Comparison of ENCODE assay signal across 12 cellular contexts in genomic region chr16:79008036-79008868, GRCh38.
DNase-seq lines count a peak whose midpoint lies in the region; ATAC-seq, FAIRE-seq and TF ChIP-seq lines count a peak whose summit lies in the region.
"Had no signal": no experiment of that assay in that cellular context is flagged by ENCODE, and none has a peak within 500 bp of the region (broad histone marks: within the 10 kb centered on the region; RNA-seq: fewer than 3 reads in every experiment).

No MANE protein-coding gene starts in this region.

- H3K4me1 ChIP-seq in gastroesophageal sphincter, result no peaks in the 10 kb centered on the region
- H3K4me1 ChIP-seq: uterus had no signal

- peak; percentile 76 for ATAC-seq in activated CD4-positive, alpha-beta T cell treated with anti-CD3 and anti-CD28 coated beads for 36 hours
- peak; percentile 17 for ATAC-seq in GM19463 (IDR thresholded peaks at IDR 0.05; ENCODE audit: unreplicated experiment)
- no peak for ATAC-seq in gastroesophageal sphincter
- ATAC-seq in GM18519 (IDR thresholded peaks at IDR 0.05; ENCODE audit: low FRiP score, unreplicated experiment), result no peak

- no peak for FAIRE-seq in RCC 7860 (lab: Jason Lieb, UNC)
- FAIRE-seq: islet of Langerhans had no signal

- peak overlapping the region; percentile 79 for H3K27ac Mint-ChIP-seq in activated CD4-positive, alpha-beta T cell treated with anti-CD3 and anti-CD28 coated beads for 36 hours

- H3K4me3 ChIP-seq in gastroesophageal sphincter, result no peak overlapping the region
- H3K4me3 ChIP-seq: smooth muscle cell, uterus had no signal

- TF ChIP-seq POLR2A in gastroesophageal sphincter (IDR thresholded peaks at IDR 0.05), result no peak

- H3K9me3 ChIP-seq in gastroesophageal sphincter, result no peaks in the 10 kb centered on the region
- H3K9me3 ChIP-seq: uterus had no signal

- H3K9me3 Mint-ChIP-seq in activated CD4-positive, alpha-beta T cell treated with anti-CD3 and anti-CD28 coated beads for 36 hours (ENCODE audit: low read depth), result no peaks in the 10 kb centered on the region

- 67 to 74% methylated on average over 2 to 4 of the region's 9 CpGs for WGBS in gastroesophageal sphincter (ENCODE audit: low coverage in 1 of 2), 2 donors

- peak; percentile 49 for DNase-seq in activated CD4-positive, alpha-beta T cell treated with anti-CD3 and anti-CD28 coated beads for 36 hours
- no peak for DNase-seq in activated CD4-positive, alpha-beta T cell treated with anti-CD3 and anti-CD28 coated beads, Interleukin-2, amount 50 U/mL, for 4 hours
- peak; percentile 13 for DNase-seq in RCC 7860 (ENCODE audit: low spot score)
- DNase-seq in kidney tubule cell (ENCODE audit: low spot score), result peak; percentile 7
- no peak for DNase-seq in NCI-H2107 (lab: John Stamatoyannopoulos, UW)
- DNase-seq: NCI-H82, uterus had no signal

- intact Hi-C loops in activated CD4-positive, alpha-beta T cell treated with anti-CD3 and anti-CD28 coated beads for 36 hours (cut with DNase I, micrococcal nuclease), result loop anchor here (5.0 kb wide), 4 partner anchors 106 to 594 kb away; partner anchors contain the start of gene MAF (in 1 of the 2)

- H3K4me3 Mint-ChIP-seq in activated CD4-positive, alpha-beta T cell treated with anti-CD3 and anti-CD28 coated beads for 36 hours, result no peak overlapping the region

- TF ChIP-seq EP300 in gastroesophageal sphincter (IDR thresholded peaks at IDR 0.05), result no peak

- H3K27ac ChIP-seq in gastroesophageal sphincter, result no peak overlapping the region
- H3K27ac ChIP-seq: uterus had no signal

- CTCF ChIA-PET in activated CD4-positive, alpha-beta T cell treated with anti-CD3 and anti-CD28 coated beads for 36 hours (lab: Charles Lee), result interaction anchor here (0.6 to 1.0 kb wide), 3 partner anchors 43 to 616 kb away, joined by 3 to 5 read pairs (median 5); no protein-coding TSS in a partner anchor

- POLR2A ChIA-PET in activated CD4-positive, alpha-beta T cell treated with anti-CD3 and anti-CD28 coated beads for 36 hours (lab: Charles Lee), result interaction anchor here (0.7 to 1.0 kb wide), 3 partner anchors 32 to 235 kb away, joined by 3 to 4 read pairs (median 4); no protein-coding TSS in a partner anchor

- no peaks in the 10 kb centered on the region for H3K36me3 ChIP-seq in gastroesophageal sphincter
- H3K36me3 ChIP-seq: uterus had no signal

- no peak for TF ChIP-seq CTCF in gastroesophageal sphincter (IDR thresholded peaks at IDR 0.05)

- peaks cover 4% of the 10 kb centered on the region for H3K36me3 Mint-ChIP-seq in activated CD4-positive, alpha-beta T cell treated with anti-CD3 and anti-CD28 coated beads for 36 hours (ENCODE audit: low read depth)

- H3K27me3 ChIP-seq in gastroesophageal sphincter, result no peaks in the 10 kb centered on the region
- H3K27me3 ChIP-seq: uterus had no signal

- no peaks in the 10 kb centered on the region for H3K27me3 Mint-ChIP-seq in activated CD4-positive, alpha-beta T cell treated with anti-CD3 and anti-CD28 coated beads for 36 hours

- peaks cover 35% of the 10 kb centered on the region for H3K4me1 Mint-ChIP-seq in activated CD4-positive, alpha-beta T cell treated with anti-CD3 and anti-CD28 coated beads for 36 hours

Comparison
In these comparisons a context has a peak if more than half of its experiments do, and no peak if none do; other contexts are left out.
1. DNase-seq: peak in activated CD4-positive, alpha-beta T cell treated with anti-CD3 and anti-CD28 coated beads for 36 hours (single experiment), RCC 7860 (single experiment) and kidney tubule cell (single experiment); none in activated CD4-positive, alpha-beta T cell treated with anti-CD3 and anti-CD28 coated beads, Interleukin-2, amount 50 U/mL, for 4 hours (0 of 2) and NCI-H2107 (single experiment).
2. ATAC-seq: peak in activated CD4-positive, alpha-beta T cell treated with anti-CD3 and anti-CD28 coated beads for 36 hours (single experiment) and GM19463 (single experiment); none in gastroesophageal sphincter (single experiment) and GM18519 (single experiment).